8 cellular contexts compared by ENCODE assay signal in genomic region chr12:107349008-107349747, GRCh38.
DNase-seq lines count a peak whose midpoint lies in the region; ATAC-seq lines count a peak whose summit lies in the region.

No MANE protein-coding gene starts in this region.

- ATAC-seq in HG03520 (IDR thresholded peaks at IDR 0.05; ENCODE audit: unreplicated experiment), result no peak
- no peak for ATAC-seq in GM18517 (IDR thresholded peaks at IDR 0.05; ENCODE audit: unreplicated experiment)
- ATAC-seq in HG03045 (IDR thresholded peaks at IDR 0.05; ENCODE audit: unreplicated experiment), result no peak

- DNase-seq in DMS153 (lab: John Stamatoyannopoulos, UW) (peak; percentile 43), NCI-H2171 (lab: John Stamatoyannopoulos, UW) (peak; percentile 60), dermis blood vessel endothelial cell (peak; percentile 72), mucosa of gallbladder (ENCODE audit: low spot score) (peak; percentile 71), NCI-H526 (lab: John Stamatoyannopoulos, UW) (no peak)

Comparison
In these comparisons a context has a peak if more than half of its experiments do, and no peak if none do; other contexts are left out.
1. DNase-seq: peak in DMS153 (single experiment), NCI-H2171 (single experiment), dermis blood vessel endothelial cell (single experiment) and mucosa of gallbladder (single experiment); none in NCI-H526 (0 of 2).